Comparison of ENCODE assay signal across 6 cellular contexts in the genomic region with DNA sequence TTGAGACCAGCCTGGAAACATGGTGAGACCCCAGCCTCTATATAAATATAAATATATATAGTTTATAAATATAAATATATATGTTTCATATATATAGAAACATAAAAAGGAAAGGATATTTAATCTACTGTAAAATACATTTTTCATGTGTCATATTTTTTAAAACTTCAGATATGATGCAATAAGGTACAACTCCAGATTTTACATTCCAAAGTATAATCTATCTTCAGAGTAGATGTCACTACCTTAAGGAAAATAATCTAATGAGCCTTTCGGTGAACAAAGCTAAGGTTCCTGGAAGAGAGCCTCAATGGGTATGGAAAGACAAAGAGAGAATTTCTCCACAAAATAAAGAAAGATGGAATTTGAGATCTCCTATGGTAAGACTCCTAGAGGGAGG. TPM values are rescaled to one million over a fixed set of nuclear protein-coding genes. Genes with fewer than 3 reads are reported as not detected.
"Had no signal": no experiment of that assay in that cellular context is flagged by ENCODE, and none has a peak within 500 bp of the region (broad histone marks: within the 10 kb centered on the region; RNA-seq: fewer than 3 reads in every experiment).

No MANE protein-coding gene starts in this region.

- H3K4me2 ChIP-seq: KMS-11 had no signal

- DNase-seq: KBM-7, KG1 had no signal

- FAIRE-seq: HTR-8/SVneo had no signal

- H3K27ac ChIP-seq: HL-60, KMS-11 had no signal

- H3K9ac ChIP-seq: KMS-11 had no signal

RNA-seq across cellular contexts. Expression of a gene that starts 16.9 kb away (rescaled TPM):
- total RNA-seq: HT-29 had no signal
